ENCODE assay signal across 19 cellular contexts in the genomic region with DNA sequence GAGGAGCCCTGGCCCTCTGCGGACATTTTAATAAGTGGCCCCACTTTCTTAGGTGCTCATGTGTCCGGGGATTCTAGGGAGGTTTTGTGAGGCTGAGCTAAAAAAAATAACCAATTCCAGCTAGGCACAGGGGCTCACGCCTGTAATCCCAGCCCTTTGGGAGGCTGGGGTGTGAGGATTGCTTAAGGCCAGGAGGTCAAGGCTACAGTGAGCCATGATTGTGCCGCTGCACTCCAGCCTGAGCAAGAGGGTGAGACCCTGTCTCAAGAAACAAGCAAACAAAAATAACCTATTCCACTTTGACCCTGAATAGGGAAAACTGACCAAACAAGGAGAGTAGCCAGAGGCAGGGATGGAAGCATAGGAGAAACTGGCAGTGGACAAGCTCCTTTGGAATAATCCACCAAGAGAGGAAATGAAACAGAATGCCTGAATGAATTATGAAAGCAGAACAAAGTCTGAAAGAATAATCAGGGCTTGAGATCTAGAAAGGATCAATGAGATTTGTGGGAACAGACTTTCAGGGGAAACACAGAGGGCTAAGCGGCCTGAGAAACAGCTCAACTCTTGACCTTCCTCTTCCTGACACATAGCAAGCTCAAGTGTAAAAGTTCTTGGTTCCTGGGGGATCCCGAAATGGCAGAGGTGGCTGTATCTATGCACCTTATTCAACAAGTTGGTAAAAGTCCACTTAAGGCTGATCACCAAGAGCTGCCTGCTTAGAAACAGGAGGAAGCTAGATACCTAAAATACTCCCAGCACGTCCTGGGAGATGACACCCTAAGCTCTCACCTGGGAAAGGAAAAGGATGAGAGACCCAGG. TPM values are rescaled to one million over a fixed set of nuclear protein-coding genes. Genes with fewer than 3 reads are reported as not detected.
"Had no signal": no experiment of that assay in that cellular context is flagged by ENCODE, and none has a peak within 500 bp of the region (broad histone marks: within the 10 kb centered on the region; RNA-seq: fewer than 3 reads in every experiment).

No MANE protein-coding gene starts in this region.

- H3K4me1 ChIP-seq: breast epithelium, esophagus muscularis mucosa, lower lobe of right lung had no signal

- H3K4me3 Mint-ChIP-seq: immature natural killer cell; mesothelial cell of epicardium; stimulated activated effector memory CD8-positive, alpha-beta T cell treated with anti-CD3 and anti-CD28 coated beads, Interleukin-12 subunit alpha, Interleukin-12 subunit beta, amount 100 ng/mL, for 72 hours; T-helper 1 cell treated with Interleukin-12 subunit alpha and Interleukin-12 subunit beta and Interleukin-4 antibody, amounts not matched to agents 30 μg/mL and 1 μg/mL, for 36 hours had no signal

- DNase-seq: activated CD4-positive, alpha-beta T cell treated with anti-CD3 and anti-CD28 coated beads, Interleukin-2, amount 50 U/mL, for 4 hours; activated T-cell treated with anti-CD3 and anti-CD28 coated beads, Interleukin-2, amount 50 U/mL, for 48 hours; dorsolateral prefrontal cortex; immature natural killer cell; lower lobe of right lung; pancreas; small intestine; transverse colon had no signal

- H3K36me3 Mint-ChIP-seq: immature natural killer cell; mesothelial cell of epicardium; stimulated activated effector memory CD8-positive, alpha-beta T cell treated with anti-CD3 and anti-CD28 coated beads, Interleukin-12 subunit alpha, Interleukin-12 subunit beta, amount 100 ng/mL, for 72 hours had no signal

- H3K36me3 ChIP-seq: breast epithelium, esophagus muscularis mucosa, lower lobe of right lung, pancreas, transverse colon had no signal

- H3K27me3 ChIP-seq: breast epithelium, pancreas had no signal

- H3K27ac ChIP-seq: breast epithelium, dorsolateral prefrontal cortex, esophagus muscularis mucosa, lower lobe of right lung, pancreas, transverse colon had no signal

- H3K4me3 ChIP-seq: breast epithelium, dorsolateral prefrontal cortex, esophagus muscularis mucosa, lower lobe of right lung, pancreas, transverse colon had no signal

- FAIRE-seq: endometrium, pancreas, small intestine had no signal

- H3K9me3 ChIP-seq: breast epithelium, esophagus muscularis mucosa, lower lobe of right lung, pancreas, transverse colon had no signal

- ATAC-seq: activated CD4-positive, CD25-positive, alpha-beta regulatory T cell treated with anti-CD3 and anti-CD28 coated beads, Interleukin-2, amount 50 U/mL, for 24 hours; lower lobe of right lung; pancreas; stimulated activated effector memory CD8-positive, alpha-beta T cell treated with anti-CD3 and anti-CD28 coated beads, Interleukin-12 subunit alpha, Interleukin-12 subunit beta, amount 100 ng/mL, for 72 hours had no signal

- H3K27ac Mint-ChIP-seq: mesothelial cell of epicardium; T-helper 1 cell treated with Interleukin-12 subunit alpha and Interleukin-12 subunit beta and Interleukin-4 antibody, amounts not matched to agents 30 μg/mL and 1 μg/mL, for 36 hours had no signal

RNA-seq across cellular contexts. Expression of gene FFAR2, which starts 30.1 kb away (rescaled TPM):
- total RNA-seq: chondrocyte, fibroblast of villous mesenchyme, mesothelial cell of epicardium, myocyte had no signal

RNA-seq across cellular contexts. Expression of gene GPR42, which starts 47.1 kb away (rescaled TPM):
- total RNA-seq: aorta, chondrocyte, fibroblast of villous mesenchyme, lower lobe of right lung, mesothelial cell of epicardium, myocyte, transverse colon had no signal
- polyA plus RNA-seq: aorta, immature natural killer cell had no signal

RNA-seq across cellular contexts. Expression of gene FFAR3, which starts 59.7 kb away (rescaled TPM):
- total RNA-seq: chondrocyte, fibroblast of villous mesenchyme, lower lobe of right lung, myocyte had no signal
- polyA plus RNA-seq: aorta, immature natural killer cell had no signal
